8 cellular contexts compared by ENCODE assay signal in the genomic region with DNA sequence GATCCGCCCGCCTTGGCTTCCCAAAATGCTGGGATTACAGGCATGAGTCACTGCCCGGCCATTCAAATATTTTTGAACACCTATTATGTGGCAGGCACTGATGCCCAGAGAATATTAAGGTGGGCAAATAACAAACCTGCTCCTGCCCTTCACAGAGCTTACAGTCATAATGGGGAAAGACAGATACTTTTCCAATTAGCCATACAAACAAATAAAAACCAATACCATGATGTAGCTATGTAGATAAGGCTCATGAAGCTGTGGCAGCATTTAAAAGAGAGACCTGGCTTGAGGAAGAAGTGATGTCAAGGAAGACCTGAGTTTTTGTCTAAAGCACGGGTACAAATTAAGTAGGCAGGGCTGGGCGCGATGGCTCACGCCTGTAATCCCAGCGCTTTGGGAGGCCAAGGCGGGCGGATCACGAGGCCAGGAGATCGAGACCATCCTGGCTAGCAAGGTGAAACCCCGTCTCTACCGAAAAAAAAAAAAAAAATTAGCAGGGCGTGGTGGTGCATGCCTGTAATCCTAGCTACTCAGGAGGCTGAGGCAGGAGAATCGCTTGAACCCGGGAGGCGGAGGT. TPM values are rescaled to one million over a fixed set of nuclear protein-coding genes. Genes with fewer than 3 reads are reported as not detected.
DNase-seq lines count a peak whose midpoint lies in the region; TF ChIP-seq lines count a peak whose summit lies in the region.
"Not testable (repeated sequence)": the region's sequence is repeated elsewhere in the genome, so short reads cannot be mapped to it uniquely, and the experiment has no call there.

No MANE protein-coding gene starts in this region.

- H3K36me3 ChIP-seq in HUES6 (ENCODE audit: control insufficient read depth, insufficient read depth, low read length) = not testable (repeated sequence)
- H3K36me3 ChIP-seq in SK-N-SH (replicated peaks in 1 of 2; ENCODE audit: control insufficient read depth in 1 of 2, insufficient read depth in 2 of 2, low read length in 1 of 2) = peaks cover 13 to 17% of the 10 kb centered on the region in 2 experiments
- peaks cover 24% of the 10 kb centered on the region for H3K36me3 ChIP-seq in left ventricle myocardium inferior
- H3K36me3 ChIP-seq in neuron (ENCODE audit: insufficient read depth, low read length) = peaks cover 25% of the 10 kb centered on the region
- peaks cover 3 to 15% (median 12%) of the 10 kb centered on the region in 5 donors for H3K36me3 ChIP-seq in subcutaneous abdominal adipose tissue (ENCODE audit: control insufficient read depth in 5 of 5, insufficient read depth in 5 of 5, low read length in 5 of 5)

- not testable (repeated sequence) for H3K27me3 Mint-ChIP-seq in CD14-positive monocyte (ENCODE audit: low read depth in 3 of 3); activated naive CD4-positive, alpha-beta T cell treated with anti-CD3 and anti-CD28 coated beads for 36 hours (ENCODE audit: low read depth)

- H3K4me2 ChIP-seq in SK-N-SH = peak overlapping the region; percentile 85

- H3K27ac ChIP-seq in HUES6 (ENCODE audit: low read depth, low read length); SK-N-SH (ENCODE audit: low read depth in 2 of 2, low read length in 1 of 2); coronary artery; left ventricle myocardium inferior (replicated peaks): not testable (repeated sequence)
- peak overlapping the region; percentile 69 for H3K27ac ChIP-seq in subcutaneous abdominal adipose tissue (ENCODE audit: low read depth, low read length)

- H4K20me1 ChIP-seq in SK-N-SH (ENCODE audit: insufficient read depth) = not testable (repeated sequence)

- not testable (repeated sequence) for H3K4me1 ChIP-seq in HUES6 (ENCODE audit: control insufficient read depth, insufficient read depth, low read length)
- H3K4me1 ChIP-seq in SK-N-SH (ENCODE audit: control insufficient read depth in 1 of 2, insufficient read depth in 2 of 2, low read depth in 1 of 2, low read length in 1 of 2) = peaks cover 0 to 11% of the 10 kb centered on the region in 2 experiments; a peak in 2 of 4 replicates
- H3K4me1 ChIP-seq in left ventricle myocardium inferior = peaks cover 60% of the 10 kb centered on the region
- peaks cover 10% of the 10 kb centered on the region for H3K4me1 ChIP-seq in neuron (ENCODE audit: insufficient read depth, low read length)
- peaks cover 6 to 46% (median 42%) of the 10 kb centered on the region in 5 donors for H3K4me1 ChIP-seq in subcutaneous abdominal adipose tissue (ENCODE audit: control insufficient read depth in 5 of 5, insufficient read depth in 5 of 5, low read length in 5 of 5)

- intact Hi-C loops in CD14-positive monocyte (cut with micrococcal nuclease) = loop anchor here in 1 of 2 donors (10.0 kb wide), 1 partner anchor 48 kb away; the partner anchor contains the start of gene MTMR3
- intact Hi-C loops in activated naive CD4-positive, alpha-beta T cell treated with anti-CD3 and anti-CD28 coated beads for 36 hours (cut with micrococcal nuclease); left ventricle myocardium inferior (cut with micrococcal nuclease): not testable (repeated sequence)

- H3K4me3 ChIP-seq in HUES6 (ENCODE audit: low read depth, low read length) = peak overlapping the region; percentile 97; the same call in 1 of the 2 replicates
- H3K4me3 ChIP-seq in SK-N-SH (ENCODE audit: low read depth in 2 of 2, low read length in 1 of 2) = peak overlapping the region; percentile 87 to 92
- H3K4me3 ChIP-seq in coronary artery = peak overlapping the region; percentile 87
- H3K4me3 ChIP-seq in left ventricle myocardium inferior = peak overlapping the region; percentile 78
- H3K4me3 ChIP-seq in neuron (ENCODE audit: low read length) = peak overlapping the region; percentile 92
- H3K4me3 ChIP-seq in subcutaneous abdominal adipose tissue (ENCODE audit: low read depth in 1 of 5, low read length in 5 of 5) = peak overlapping the region in 4 of 5 donors; percentile 80 to 99 (median 90)

- not testable (repeated sequence) for H3F3A ChIP-seq in SK-N-SH (replicated peaks; ENCODE audit: insufficient read depth)

- TF ChIP-seq CTCF in CD14-positive monocyte (IDR thresholded peaks at IDR 0.05); SK-N-SH (IDR thresholded peaks at IDR 0.05); coronary artery (IDR thresholded peaks at IDR 0.05); left ventricle myocardium inferior (IDR thresholded peaks at IDR 0.05; ENCODE audit: borderline replicate concordance): not testable (repeated sequence)

- not testable (repeated sequence) for H3K9me3 Mint-ChIP-seq in CD14-positive monocyte; activated naive CD4-positive, alpha-beta T cell treated with anti-CD3 and anti-CD28 coated beads for 36 hours

- not testable (repeated sequence) for H2AFZ ChIP-seq in SK-N-SH (ENCODE audit: low read depth); neuron (ENCODE audit: low read depth, low read length)

- peak overlapping the region in 5 of 7 donors; percentile 31 to 97 (median 95) for H3K27ac Mint-ChIP-seq in CD14-positive monocyte
- H3K27ac Mint-ChIP-seq in activated naive CD4-positive, alpha-beta T cell treated with anti-CD3 and anti-CD28 coated beads for 36 hours = not testable (repeated sequence)

- H3K4me1 Mint-ChIP-seq in CD14-positive monocyte = peaks cover 36% of the 10 kb centered on the region
- H3K4me1 Mint-ChIP-seq in activated naive CD4-positive, alpha-beta T cell treated with anti-CD3 and anti-CD28 coated beads for 36 hours (ENCODE audit: low read depth) = peaks cover 34% of the 10 kb centered on the region

- not testable (repeated sequence) for TF ChIP-seq RAD21 in SK-N-SH (IDR thresholded peaks at IDR 0.05; ENCODE audit: low read length)

- CTCF ChIA-PET in SK-N-SH (lab: Yijun Ruan, JAX) = interaction anchor here (0.7 to 1.2 kb wide), 4 partner anchors 24 to 168 kb away, joined by 3 to 4 read pairs (median 4); no protein-coding TSS in a partner anchor
- CTCF ChIA-PET in activated naive CD4-positive, alpha-beta T cell treated with anti-CD3 and anti-CD28 coated beads for 36 hours (lab: Charles Lee) = interaction anchor here (0.5 to 1.8 kb wide), 4 partner anchors 43 to 213 kb away, joined by 3 to 10 read pairs (median 4); no protein-coding TSS in a partner anchor

- not testable (repeated sequence) for H3K9me3 ChIP-seq in HUES6 (ENCODE audit: control insufficient read depth, insufficient read depth, low read depth, low read length); SK-N-SH; left ventricle myocardium inferior (replicated peaks); neuron (ENCODE audit: low read length); subcutaneous abdominal adipose tissue (ENCODE audit: control insufficient read depth in 5 of 5, low read length in 5 of 5)

- DNase-seq in CD14-positive monocyte (ENCODE audit: low spot score); SK-N-SH; activated naive CD4-positive, alpha-beta T cell treated with anti-CD3 and anti-CD28 coated beads for 36 hours; coronary artery (ENCODE audit: low spot score); left ventricle myocardium inferior: not testable (repeated sequence)

- 88% methylated on average over 17 of the region's 18 CpGs for WGBS in SK-N-SH (ENCODE audit: low lambda C conversion rate)

- peaks cover 51% of the 10 kb centered on the region for H3K79me2 ChIP-seq in SK-N-SH (ENCODE audit: insufficient read depth)

- not testable (repeated sequence) for H3K27me3 ChIP-seq in HUES6 (ENCODE audit: control insufficient read depth, insufficient read depth, low read length); SK-N-SH (ENCODE audit: insufficient read depth); left ventricle myocardium inferior (ENCODE audit: low read depth); neuron (ENCODE audit: insufficient read depth, low read length); subcutaneous abdominal adipose tissue (ENCODE audit: control insufficient read depth in 5 of 5, insufficient read depth in 4 of 5, low read length in 5 of 5)

- peak overlapping the region in 1 of 2 donors; percentile 90 for H3K4me3 Mint-ChIP-seq in CD14-positive monocyte
- peak overlapping the region; percentile 94 for H3K4me3 Mint-ChIP-seq in activated naive CD4-positive, alpha-beta T cell treated with anti-CD3 and anti-CD28 coated beads for 36 hours

- H3K9ac ChIP-seq in HUES6 (ENCODE audit: low read length); SK-N-SH: not testable (repeated sequence)
- H3K9ac ChIP-seq in subcutaneous abdominal adipose tissue (ENCODE audit: low read length in 5 of 5) = peak overlapping the region in 2 of 5 donors; percentile 35 to 94

- TF ChIP-seq EP300 in SK-N-SH (IDR thresholded peaks at IDR 0.05; ENCODE audit: borderline replicate concordance in 1 of 2, low read depth in 1 of 2, low read length in 1 of 2) = not testable (repeated sequence)

- peaks cover 26 to 37% of the 10 kb centered on the region in 2 donors for H3K36me3 Mint-ChIP-seq in CD14-positive monocyte
- H3K36me3 Mint-ChIP-seq in activated naive CD4-positive, alpha-beta T cell treated with anti-CD3 and anti-CD28 coated beads for 36 hours (ENCODE audit: low read depth) = not testable (repeated sequence)

- POLR2A ChIA-PET in SK-N-SH (lab: Yijun Ruan, JAX) = not testable (repeated sequence)

- not testable (repeated sequence) for H3K9me2 ChIP-seq in SK-N-SH

RNA-seq across cellular contexts. Expression of gene ASCC2, which starts 1.2 kb away (rescaled TPM):
- polyA plus RNA-seq in CD14-positive monocyte (10 to 100 TPM; 23.8 to 39.6 TPM), SK-N-SH (2012; rRNA removed) (78.6 and 82.0 TPM in 2 replicates)
- 42.9 and 56.0 TPM in 2 replicates for polyA plus RNA-seq in SK-N-SH (2012; cell fraction: cytosol; rRNA removed)
- 129 and 131 TPM in 2 replicates for polyA plus RNA-seq in SK-N-SH (2012; cell fraction: nucleus; rRNA removed)
- total RNA-seq in activated naive CD4-positive, alpha-beta T cell treated with anti-CD3 and anti-CD28 coated beads for 36 hours = 10 to 100 TPM; 57.6 to 60.4 TPM
- total RNA-seq in left ventricle myocardium inferior = 34.7 TPM

RNA-seq across cellular contexts. Expression of gene MTMR3, which starts 46.1 kb away (rescaled TPM):
- polyA plus RNA-seq in CD14-positive monocyte (10 to 100 TPM; 23.4 to 30.2 TPM), SK-N-SH (2012; rRNA removed) (20.4 and 26.0 TPM in 2 replicates)
- polyA plus RNA-seq in SK-N-SH (2012; cell fraction: cytosol; rRNA removed) = 10.1 and 11.9 TPM in 2 replicates
- polyA plus RNA-seq in SK-N-SH (2012; cell fraction: nucleus; rRNA removed) = 97.2 and 107 TPM in 2 replicates
- total RNA-seq in activated naive CD4-positive, alpha-beta T cell treated with anti-CD3 and anti-CD28 coated beads for 36 hours = 10 to 100 TPM; 26.0 to 27.1 TPM
- total RNA-seq in left ventricle myocardium inferior = 31.3 TPM
